In the genomic region with DNA sequence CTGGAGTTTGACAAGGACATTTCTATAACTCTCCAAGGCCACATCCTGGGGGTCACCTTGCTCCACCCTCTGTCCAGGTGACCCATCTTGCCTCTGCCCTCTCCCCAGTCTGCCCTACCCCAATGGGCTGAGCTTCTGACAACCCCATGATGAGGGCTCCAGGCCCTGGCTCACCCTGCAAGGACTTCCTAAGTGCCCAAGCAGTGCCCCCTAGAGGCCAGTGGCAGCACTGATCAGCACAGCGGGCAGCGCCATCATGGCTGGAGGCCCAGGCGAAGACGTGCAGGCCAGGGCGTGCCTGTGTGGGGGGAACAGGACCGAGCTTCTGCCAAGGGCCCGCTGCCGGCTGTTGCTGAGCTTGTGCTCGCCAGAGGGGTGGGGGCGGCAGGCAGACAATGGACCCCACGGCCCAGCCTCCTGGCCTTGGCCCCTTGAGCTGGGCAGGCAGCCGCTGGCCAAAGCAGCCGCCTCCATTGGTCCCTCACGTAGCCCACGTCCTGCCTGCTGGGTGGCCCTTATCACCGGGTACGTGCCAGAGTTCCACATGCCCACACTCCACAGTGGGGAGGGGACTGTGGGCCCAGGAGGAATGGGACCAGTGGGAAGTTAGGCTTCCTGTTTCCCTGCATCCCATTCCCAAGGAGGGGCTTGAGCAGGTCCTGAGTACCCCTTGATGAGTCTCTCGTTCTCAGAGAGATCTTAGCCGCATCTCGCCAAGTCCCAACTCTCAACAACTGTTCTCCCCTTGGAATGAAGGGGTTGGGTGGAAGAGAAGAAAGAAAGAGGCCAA, we compare ENCODE assay signal across 1 cellular context.
TF ChIP-seq lines count a peak whose summit lies in the region.

No MANE protein-coding gene starts in this region.

TF ChIP-seq in HepG2, 621 proteins besides CTCF, POLR2A, EP300 and RAD21 (continued from another document and continues in another):
- TF ChIP-seq ZNF503 (CRISPR knock-in tag; IDR thresholded peaks at IDR 0.05) (no peak; the same call in 1 of the 2 replicates), PRDM4 (CRISPR knock-in tag; IDR thresholded peaks at IDR 0.05; ENCODE audit: borderline replicate concordance) (no peak), ZIK1 (CRISPR knock-in tag; IDR thresholded peaks at IDR 0.05; ENCODE audit: borderline replicate concordance, low read depth) (peak; percentile 81; the same call in 1 of the 2 replicates), HNF1B (CRISPR knock-in tag; IDR thresholded peaks at IDR 0.05) (peak; percentile 96), ZFP37 (CRISPR knock-in tag; IDR thresholded peaks at IDR 0.05; ENCODE audit: borderline replicate concordance) (no peak), MAFK (conservative IDR thresholded peaks at IDR 0.05 in 1 of 2, IDR thresholded peaks at IDR 0.05 in 1 of 2; ENCODE audit: low read length in 2 of 2) (no peak), ZNF879 (CRISPR knock-in tag; IDR thresholded peaks at IDR 0.05) (no peak; the same call in 1 of the 2 replicates), ZNF431 (CRISPR knock-in tag; IDR thresholded peaks at IDR 0.05; ENCODE audit: borderline replicate concordance, low read depth) (no peak; the same call in 1 of the 2 replicates), PREB (CRISPR knock-in tag; IDR thresholded peaks at IDR 0.05) (no peak), NCOA2 (CRISPR knock-in tag; IDR thresholded peaks at IDR 0.05) (no peak), MYC (CRISPR knock-in tag; IDR thresholded peaks at IDR 0.05; ENCODE audit: borderline replicate concordance) (peak; percentile 68), KLF12 (CRISPR knock-in tag; IDR thresholded peaks at IDR 0.05; ENCODE audit: borderline replicate concordance) (no peak), NFIB (CRISPR knock-in tag; IDR thresholded peaks at IDR 0.05; ENCODE audit: borderline replicate concordance) (no peak), ZFP36L1 (CRISPR knock-in tag; IDR thresholded peaks at IDR 0.05) (no peak), ZBTB42 (CRISPR knock-in tag; IDR thresholded peaks at IDR 0.05) (no peak; the same call in 1 of the 2 replicates), CEBPB (IDR thresholded peaks at IDR 0.05; ENCODE audit: borderline replicate concordance, low read depth, low read length) (no peak), ZNF550 (CRISPR knock-in tag; IDR thresholded peaks at IDR 0.05; ENCODE audit: borderline replicate concordance) (no peak), XBP1 (CRISPR knock-in tag; IDR thresholded peaks at IDR 0.05) (no peak), SRY (CRISPR knock-in tag; IDR thresholded peaks at IDR 0.05) (peak; percentile 68; the same call in 1 of the 2 replicates), TBX2 (CRISPR knock-in tag; IDR thresholded peaks at IDR 0.05; ENCODE audit: borderline replicate concordance) (peak; percentile 53; the same call in 1 of the 2 replicates), ZBTB3 (CRISPR knock-in tag; IDR thresholded peaks at IDR 0.05; ENCODE audit: borderline replicate concordance, low read depth) (no peak), ZNF547 (CRISPR knock-in tag; IDR thresholded peaks at IDR 0.05) (peak; percentile 70; the same call in 1 of the 2 replicates), ZNF589 (CRISPR knock-in tag; conservative IDR thresholded peaks at IDR 0.05) (no peak), IRF9 (CRISPR knock-in tag; IDR thresholded peaks at IDR 0.05; ENCODE audit: borderline replicate concordance) (peak; percentile 61), ETV5 (CRISPR knock-in tag; IDR thresholded peaks at IDR 0.05; ENCODE audit: borderline replicate concordance) (peak; percentile 76; the same call in 1 of the 2 replicates), SP4 (CRISPR knock-in tag; IDR thresholded peaks at IDR 0.05) (0 out of 2 replicates have a peak, but pooled peaks have one; percentile 31), PHF5A (CRISPR knock-in tag; IDR thresholded peaks at IDR 0.05; ENCODE audit: low read depth, unreplicated experiment) (peak; percentile 24), TCF12 (IDR thresholded peaks at IDR 0.05) (no peak), TCF12 (CRISPR knock-in tag; IDR thresholded peaks at IDR 0.05) (0 out of 2 replicates have a peak, but pooled peaks have one; percentile 27), ZNF207 (IDR thresholded peaks at IDR 0.05; ENCODE audit: borderline replicate concordance) (no peak), ZNF598 (CRISPR knock-in tag; IDR thresholded peaks at IDR 0.05; ENCODE audit: borderline replicate concordance) (peak; percentile 70; the same call in 1 of the 2 replicates), ZFAT (CRISPR knock-in tag; conservative IDR thresholded peaks at IDR 0.05) (no peak), ISL2 (CRISPR knock-in tag; IDR thresholded peaks at IDR 0.05) (no peak), ZNF253 (CRISPR knock-in tag; IDR thresholded peaks at IDR 0.05; ENCODE audit: borderline replicate concordance) (no peak), PATZ1 (CRISPR knock-in tag; IDR thresholded peaks at IDR 0.05) (no peak), NFIC (IDR thresholded peaks at IDR 0.05; ENCODE audit: low read length) (no peak), NR2F2 (IDR thresholded peaks at IDR 0.05; ENCODE audit: borderline replicate concordance, low read depth) (no peak), ATM (IDR thresholded peaks at IDR 0.05; ENCODE audit: borderline replicate concordance) (no peak), TEAD3 (CRISPR knock-in tag; optimal IDR thresholded peaks at IDR 0.05; ENCODE audit: borderline replicate concordance) (peak; percentile 48), KLF13 (CRISPR knock-in tag; IDR thresholded peaks at IDR 0.05) (no peak), MEF2D (CRISPR knock-in tag; IDR thresholded peaks at IDR 0.05) (peak; percentile 52; the same call in 1 of the 2 replicates), KLF6 (CRISPR knock-in tag; IDR thresholded peaks at IDR 0.05) (no peak), CHCHD3 (CRISPR knock-in tag; IDR thresholded peaks at IDR 0.05) (0 out of 2 replicates have a peak, but pooled peaks have one; percentile 51), RCOR2 (CRISPR knock-in tag; IDR thresholded peaks at IDR 0.05) (peak; percentile 47; the same call in 1 of the 2 replicates), AKAP8 (CRISPR knock-in tag; IDR thresholded peaks at IDR 0.05) (no peak), CBFB (CRISPR knock-in tag; IDR thresholded peaks at IDR 0.05) (no peak), ZNF780A (CRISPR knock-in tag; IDR thresholded peaks at IDR 0.05) (no peak), ARNT2 (CRISPR knock-in tag; IDR thresholded peaks at IDR 0.05; ENCODE audit: low read depth) (no peak)
- TF ChIP-seq, protein P1, sequence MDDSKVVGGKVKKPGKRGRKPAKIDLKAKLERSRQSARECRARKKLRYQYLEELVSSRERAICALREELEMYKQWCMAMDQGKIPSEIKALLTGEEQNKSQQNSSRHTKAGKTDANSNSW (CRISPR knock-in tag; IDR thresholded peaks at IDR 0.05; ENCODE audit: borderline replicate concordance): no peak
- TF ChIP-seq, protein P2, sequence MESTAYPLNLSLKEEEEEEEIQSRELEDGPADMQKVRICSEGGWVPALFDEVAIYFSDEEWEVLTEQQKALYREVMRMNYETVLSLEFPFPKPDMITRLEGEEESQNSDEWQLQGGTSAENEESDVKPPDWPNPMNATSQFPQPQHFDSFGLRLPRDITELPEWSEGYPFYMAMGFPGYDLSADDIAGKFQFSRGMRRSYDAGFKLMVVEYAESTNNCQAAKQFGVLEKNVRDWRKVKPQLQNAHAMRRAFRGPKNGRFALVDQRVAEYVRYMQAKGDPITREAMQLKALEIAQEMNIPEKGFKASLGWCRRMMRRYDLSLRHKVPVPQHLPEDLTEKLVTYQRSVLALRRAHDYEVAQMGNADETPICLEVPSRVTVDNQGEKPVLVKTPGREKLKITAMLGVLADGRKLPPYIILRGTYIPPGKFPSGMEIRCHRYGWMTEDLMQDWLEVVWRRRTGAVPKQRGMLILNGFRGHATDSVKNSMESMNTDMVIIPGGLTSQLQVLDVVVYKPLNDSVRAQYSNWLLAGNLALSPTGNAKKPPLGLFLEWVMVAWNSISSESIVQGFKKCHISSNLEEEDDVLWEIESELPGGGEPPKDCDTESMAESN (CRISPR knock-in tag; conservative IDR thresholded peaks at IDR 0.05): no peak
- TF ChIP-seq, protein P3, sequence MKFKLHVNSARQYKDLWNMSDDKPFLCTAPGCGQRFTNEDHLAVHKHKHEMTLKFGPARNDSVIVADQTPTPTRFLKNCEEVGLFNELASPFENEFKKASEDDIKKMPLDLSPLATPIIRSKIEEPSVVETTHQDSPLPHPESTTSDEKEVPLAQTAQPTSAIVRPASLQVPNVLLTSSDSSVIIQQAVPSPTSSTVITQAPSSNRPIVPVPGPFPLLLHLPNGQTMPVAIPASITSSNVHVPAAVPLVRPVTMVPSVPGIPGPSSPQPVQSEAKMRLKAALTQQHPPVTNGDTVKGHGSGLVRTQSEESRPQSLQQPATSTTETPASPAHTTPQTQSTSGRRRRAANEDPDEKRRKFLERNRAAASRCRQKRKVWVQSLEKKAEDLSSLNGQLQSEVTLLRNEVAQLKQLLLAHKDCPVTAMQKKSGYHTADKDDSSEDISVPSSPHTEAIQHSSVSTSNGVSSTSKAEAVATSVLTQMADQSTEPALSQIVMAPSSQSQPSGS (CRISPR knock-in tag; IDR thresholded peaks at IDR 0.05): no peak
